Comparison of ENCODE assay signal across 11 cellular contexts in genomic region chr20:56706867-56707360, GRCh38.
"Had no signal": no experiment of that assay in that cellular context is flagged by ENCODE, and none has a peak within 500 bp of the region (broad histone marks: within the 10 kb centered on the region; RNA-seq: fewer than 3 reads in every experiment).

No MANE protein-coding gene starts in this region.

- H3K36me3 ChIP-seq: heart left ventricle, neutrophil, right atrium auricular region, thyroid gland had no signal

- H3K9me3 ChIP-seq: heart left ventricle, neutrophil, right atrium auricular region, thyroid gland had no signal

- ATAC-seq: heart left ventricle had no signal

- DNase-seq: erythroblast; heart left ventricle; hippocampal formation; kidney glomerular epithelial cell; naive B cell; small intestine; stimulated activated CD4-positive, alpha-beta T cell treated with anti-CD3 and anti-CD28 coated beads, Interleukin-12 subunit alpha, Interleukin-12 subunit beta, amount 100 ng/mL, for 4 hours; stimulated activated naive CD4-positive, alpha-beta T cell treated with Interleukin-2 at 50 U/mL for 16 hours had no signal

- H3K4me3 ChIP-seq: heart left ventricle, right atrium auricular region, thyroid gland had no signal

- H3K4me1 ChIP-seq: heart left ventricle, right atrium auricular region had no signal

- H3K27ac ChIP-seq: heart left ventricle, neutrophil, right atrium auricular region, thyroid gland had no signal

- H3K27me3 ChIP-seq: neutrophil, right atrium auricular region, thyroid gland had no signal
